ENCODE assay signal across 1 cellular context in genomic region chr18:77329651-77330050, GRCh38.
TF ChIP-seq lines count a peak whose summit lies in the region.

No MANE protein-coding gene starts in this region.

TF ChIP-seq in GM23338, 12 proteins besides CTCF, POLR2A, EP300 and RAD21 (continued from another document):
- TF ChIP-seq REST (IDR thresholded peaks at IDR 0.05; ENCODE audit: unreplicated experiment) (no peak), EZH2phosphoT487 (IDR thresholded peaks at IDR 0.05; ENCODE audit: unreplicated experiment) (no peak)
